ENCODE assay signal across 14 cellular contexts in genomic region chr9:137026828-137027227, GRCh38. TPM values are rescaled to one million over a fixed set of nuclear protein-coding genes. Genes with fewer than 3 reads are reported as not detected.
DNase-seq lines count a peak whose midpoint lies in the region; ATAC-seq and TF ChIP-seq lines count a peak whose summit lies in the region.
"Had no signal": no experiment of that assay in that cellular context is flagged by ENCODE, and none has a peak within 500 bp of the region (broad histone marks: within the 10 kb centered on the region; RNA-seq: fewer than 3 reads in every experiment).

No MANE protein-coding gene starts in this region.

- H4K8ac ChIP-seq in IMR-90 (ENCODE audit: low read depth in 2 of 2, low read length in 2 of 2), result no peak overlapping the region

- DNase-seq in IMR-90 (no peak), coronary artery (ENCODE audit: low spot score) (no peak), osteoblast (ENCODE audit: insufficient read length, low spot score, missing footprints) (no peak), SHP77 (lab: John Stamatoyannopoulos, UW) (no peak), 8988T (no peak)
- DNase-seq: activated effector memory CD4-positive, alpha-beta T cell treated with anti-CD3 and anti-CD28 coated beads, Interleukin-2, amount 50 U/mL, for 16 hours; foreskin melanocyte; posterior cingulate gyrus; stimulated activated naive B cell treated with anti-CD40 and anti-IgM and Interleukin-4, amounts not matched to agents 10 μg/mL and 1 μg/mL and 100 μg/mL, for 72 hours had no signal

- H2BK15ac ChIP-seq in IMR-90 (ENCODE audit: low read depth, low read length), result no peak overlapping the region

- H3K36me3 ChIP-seq in IMR-90 (ENCODE audit: control insufficient read depth, insufficient read depth, low read length) (no peaks in the 10 kb centered on the region), osteoblast (ENCODE audit: insufficient read depth, low read length) (no peaks in the 10 kb centered on the region)

- dilution Hi-C loops in IMR-90 (cut with HindIII; ENCODE audit: low sequenced_read_pairs, unreplicated experiment), result no loop called here

- H2BK120ac ChIP-seq in IMR-90 (ENCODE audit: low read depth, low read length), result no peak overlapping the region

- H2AK5ac ChIP-seq in IMR-90 (ENCODE audit: low read depth, low read length), result no peak overlapping the region

- H3K79me1 ChIP-seq in IMR-90 (ENCODE audit: low read depth in 1 of 2, low read length in 2 of 2), result peaks cover 0 to 7% of the 10 kb centered on the region in 2 experiments; a peak in 2 of 4 replicates

- ATAC-seq in IMR-90 (ENCODE audit: low read depth) (no peak), GM19328 (IDR thresholded peaks at IDR 0.05; ENCODE audit: unreplicated experiment) (no peak), GM21381 (IDR thresholded peaks at IDR 0.05; ENCODE audit: unreplicated experiment) (no peak)
- ATAC-seq: stimulated activated naive B cell treated with anti-CD40 and anti-IgM and Interleukin-4, amounts not matched to agents 10 μg/mL and 1 μg/mL and 100 μg/mL, for 72 hours had no signal

- no peak overlapping the region for H3K4ac ChIP-seq in IMR-90 (ENCODE audit: low read depth, low read length)

- H3K23ac ChIP-seq in IMR-90 (ENCODE audit: low read depth, low read length), result no peak overlapping the region

- POLR2A ChIA-PET in IMR-90 (lab: Charles Lee; ENCODE audit: unreplicated experiment), result no interaction called here

- H3K9me3 ChIP-seq in IMR-90 (ENCODE audit: control insufficient read depth, insufficient read depth, low read length), result no peaks in the 10 kb centered on the region
- H3K9me3 ChIP-seq in osteoblast (ENCODE audit: low read depth, low read length), result no peaks in the 10 kb centered on the region

- no peak overlapping the region for H2BK20ac ChIP-seq in IMR-90 (ENCODE audit: low read depth, low read length)

- no peak overlapping the region for H3K9ac ChIP-seq in IMR-90 (ENCODE audit: low read depth, low read length)

- 100% methylated on average over 1 of the region's 4 CpGs; no CpG with 5 or more reads in 1 of the 2 experiments for WGBS in IMR-90 (ENCODE audit: extremely low coverage in 2 of 2, insufficient read length in 1 of 2), 2 experiments

- BruUV-seq in IMR-90 (replicated peaks; lab: Mats Ljungman, UMichigan), result no TSS peak

- H3K4me3 ChIP-seq in IMR-90 (ENCODE audit: insufficient read depth, low read depth, low read length) (no peak overlapping the region), coronary artery (peak overlapping the region; percentile 85), osteoblast (ENCODE audit: insufficient read depth, low read length) (peak overlapping the region; percentile 71)

- H2AK9ac ChIP-seq in IMR-90 (replicated peaks; ENCODE audit: low read depth, low read length, poor library complexity), result peak overlapping the region; percentile 59

- no peak overlapping the region for H3K18ac ChIP-seq in IMR-90 (ENCODE audit: low read depth, low read length)

- TF ChIP-seq CTCF in C4-2B (conservative IDR thresholded peaks at IDR 0.05) (no peak), IMR-90 (conservative IDR thresholded peaks at IDR 0.05; ENCODE audit: low read depth, low read length) (no peak), coronary artery (IDR thresholded peaks at IDR 0.05) (no peak), osteoblast (IDR thresholded peaks at IDR 0.05; ENCODE audit: extremely low read depth, low read depth, low read length) (no peak)

- H3K14ac ChIP-seq in IMR-90 (replicated peaks; ENCODE audit: low read depth, low read length), result no peak overlapping the region

- no peak overlapping the region for H2BK5ac ChIP-seq in IMR-90 (ENCODE audit: low read depth, low read length, poor library complexity, severe bottlenecking)

- H4K20me1 ChIP-seq in IMR-90 (ENCODE audit: insufficient read depth, low read length), result no peaks in the 10 kb centered on the region; the same call in 1 of the 2 replicates
- H4K20me1 ChIP-seq in osteoblast (ENCODE audit: insufficient read depth, low read length), result peaks cover 15% of the 10 kb centered on the region

- H3K27me3 ChIP-seq in IMR-90 (ENCODE audit: control insufficient read depth, insufficient read depth, low read length), result no peaks in the 10 kb centered on the region; the same call in 1 of the 2 replicates
- no peaks in the 10 kb centered on the region for H3K27me3 ChIP-seq in osteoblast (ENCODE audit: insufficient read depth, low read length)

- no peaks in the 10 kb centered on the region for H3K79me2 ChIP-seq in osteoblast (ENCODE audit: insufficient read depth, low read length)

- peaks cover 4% of the 10 kb centered on the region; the same call in 1 of the 2 replicates for H3K9me1 ChIP-seq in IMR-90 (ENCODE audit: insufficient read depth, low read length)

- no peak for TF ChIP-seq POLR2A in IMR-90 (IDR thresholded peaks at IDR 0.05; ENCODE audit: low read depth, low read length)

- no peak overlapping the region for H4K91ac ChIP-seq in IMR-90 (ENCODE audit: insufficient read depth, low read depth, low read length)

- no peak overlapping the region for H3K56ac ChIP-seq in IMR-90 (ENCODE audit: extremely low read depth, insufficient read depth, low read length)

- CTCF ChIA-PET in IMR-90 (lab: Yijun Ruan, JAX), result no interaction called here

- H3K4me1 ChIP-seq in IMR-90 (ENCODE audit: control insufficient read depth, insufficient read depth, low read length), result peaks cover 5% of the 10 kb centered on the region
- H3K4me1 ChIP-seq in osteoblast (ENCODE audit: insufficient read depth, low read length), result peaks cover 15% of the 10 kb centered on the region

- no peak for TF ChIP-seq RAD21 in IMR-90 (IDR thresholded peaks at IDR 0.05; ENCODE audit: low read length)

- intact Hi-C loops in IMR-90 (cut with micrococcal nuclease), result no loop called here

- peak overlapping the region; percentile 17 for H2AFZ ChIP-seq in IMR-90 (replicated peaks; ENCODE audit: low read length, poor library complexity)
- no peak overlapping the region for H2AFZ ChIP-seq in osteoblast (ENCODE audit: low read length)

- peak overlapping the region; percentile 96 for H3K4me2 ChIP-seq in IMR-90 (ENCODE audit: low read depth, low read length)
- peak overlapping the region; percentile 82 for H3K4me2 ChIP-seq in osteoblast (ENCODE audit: insufficient read depth, low read length)

- peak overlapping the region; percentile 91 for H3K27ac ChIP-seq in C4-2B
- H3K27ac ChIP-seq in IMR-90 (ENCODE audit: insufficient read depth, low read length), result no peak overlapping the region
- peak overlapping the region in 1 of 2 donors; percentile 82 for H3K27ac ChIP-seq in coronary artery
- no peak overlapping the region for H3K27ac ChIP-seq in osteoblast (ENCODE audit: low read depth, low read length)

- no peak overlapping the region for H4K5ac ChIP-seq in IMR-90 (ENCODE audit: low read depth, low read length)

- in situ Hi-C loops in IMR-90 (cut with MboI; ENCODE audit: low sequenced_read_pairs), result no loop called here

TF ChIP-seq in IMR-90, 13 proteins besides CTCF, POLR2A, EP300 and RAD21:
- TF ChIP-seq CEBPB (IDR thresholded peaks at IDR 0.05; ENCODE audit: low read depth, low read length), result no peak
- TF ChIP-seq MAZ (IDR thresholded peaks at IDR 0.05; ENCODE audit: borderline replicate concordance, low read depth, low read length), result no peak
- TF ChIP-seq SMC3 (IDR thresholded peaks at IDR 0.05; ENCODE audit: low read depth, low read length), result no peak
- TF ChIP-seq, protein P1, sequence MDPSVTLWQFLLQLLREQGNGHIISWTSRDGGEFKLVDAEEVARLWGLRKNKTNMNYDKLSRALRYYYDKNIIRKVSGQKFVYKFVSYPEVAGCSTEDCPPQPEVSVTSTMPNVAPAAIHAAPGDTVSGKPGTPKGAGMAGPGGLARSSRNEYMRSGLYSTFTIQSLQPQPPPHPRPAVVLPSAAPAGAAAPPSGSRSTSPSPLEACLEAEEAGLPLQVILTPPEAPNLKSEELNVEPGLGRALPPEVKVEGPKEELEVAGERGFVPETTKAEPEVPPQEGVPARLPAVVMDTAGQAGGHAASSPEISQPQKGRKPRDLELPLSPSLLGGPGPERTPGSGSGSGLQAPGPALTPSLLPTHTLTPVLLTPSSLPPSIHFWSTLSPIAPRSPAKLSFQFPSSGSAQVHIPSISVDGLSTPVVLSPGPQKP (IDR thresholded peaks at IDR 0.05; ENCODE audit: borderline replicate concordance, low read depth, low read length), result no peak
- no peak for TF ChIP-seq RFX5 (IDR thresholded peaks at IDR 0.05; ENCODE audit: low read depth, low read length)
- TF ChIP-seq FOS (IDR thresholded peaks at IDR 0.05; ENCODE audit: low read depth, low read length), result no peak
- no peak for TF ChIP-seq BHLHE40 (IDR thresholded peaks at IDR 0.05; ENCODE audit: low read depth, low read length)

RNA-seq across cellular contexts. Expression of gene ABCA2, which starts 1.2 kb away (rescaled TPM):
- total RNA-seq in IMR-90 (2012; rRNA removed) (3.8 and 4.4 TPM in 2 replicates), osteoblast (19.4 and 20.3 TPM in 2 replicates)
- 46.0 and 52.3 TPM in 2 replicates for polyA plus RNA-seq in IMR-90 (2012; rRNA removed)
- 11.9 and 56.9 TPM in 2 replicates for polyA plus RNA-seq in IMR-90 (2012; cell fraction: cytosol; rRNA removed)
- polyA plus RNA-seq in IMR-90 (2012; cell fraction: nucleus; rRNA removed; ENCODE audit: low replicate concordance), result 194 and 536 TPM in 2 replicates

RNA-seq across cellular contexts. Expression of gene FUT7, which starts 5.1 kb away (rescaled TPM):
- total RNA-seq in IMR-90 (2012; rRNA removed) (not detected in 2 replicates), osteoblast (not detected in 2 replicates)
- polyA plus RNA-seq in IMR-90 (2012; rRNA removed), result not detected in 2 replicates
- not detected in 2 replicates for polyA plus RNA-seq in IMR-90 (2012; cell fraction: cytosol; rRNA removed)
- polyA plus RNA-seq in IMR-90 (2012; cell fraction: nucleus; rRNA removed; ENCODE audit: low replicate concordance), result 0.02 and 0.03 TPM in 2 replicates
- total RNA-seq: K562, RPMI7951 had no signal
- polyA plus RNA-seq: K562 had no signal

RNA-seq across cellular contexts. Expression of gene NPDC1, which starts 19.1 kb away (rescaled TPM):
- total RNA-seq in IMR-90 (2012; rRNA removed) (2.7 and 2.8 TPM in 2 replicates), osteoblast (10.0 and 10.1 TPM in 2 replicates)
- 58.1 and 74.0 TPM in 2 replicates for polyA plus RNA-seq in IMR-90 (2012; rRNA removed)
- polyA plus RNA-seq in IMR-90 (2012; cell fraction: cytosol; rRNA removed), result 57.6 and 91.2 TPM in 2 replicates
- polyA plus RNA-seq in IMR-90 (2012; cell fraction: nucleus; rRNA removed; ENCODE audit: low replicate concordance), result 327 and 712 TPM in 2 replicates

RNA-seq across cellular contexts. Expression of gene ENTPD2, which starts 27.0 kb away (rescaled TPM):
- not detected in 2 replicates for total RNA-seq in IMR-90 (2012; rRNA removed)
- not detected in 2 replicates for polyA plus RNA-seq in IMR-90 (2012; rRNA removed)
- not detected in 2 replicates for polyA plus RNA-seq in IMR-90 (2012; cell fraction: cytosol; rRNA removed)
- polyA plus RNA-seq in IMR-90 (2012; cell fraction: nucleus; rRNA removed; ENCODE audit: low replicate concordance), result 0.09 TPM in 1 of 2 replicates, not detected in the other
- not detected in 2 replicates for total RNA-seq in osteoblast
- total RNA-seq: RPMI7951 had no signal

RNA-seq across cellular contexts. Expression of gene CLIC3, which starts 30.5 kb away (rescaled TPM):
- total RNA-seq in IMR-90 (2012; rRNA removed) (0.18 and 0.28 TPM in 2 replicates), osteoblast (1.5 and 2.5 TPM in 2 replicates)
- 1.7 and 2.1 TPM in 2 replicates for polyA plus RNA-seq in IMR-90 (2012; rRNA removed)
- polyA plus RNA-seq in IMR-90 (2012; cell fraction: cytosol; rRNA removed), result 2.7 and 3.4 TPM in 2 replicates
- polyA plus RNA-seq in IMR-90 (2012; cell fraction: nucleus; rRNA removed; ENCODE audit: low replicate concordance), result 0.87 and 4.1 TPM in 2 replicates
